Comparison of ENCODE assay signal across 9 cellular contexts in the genomic region with DNA sequence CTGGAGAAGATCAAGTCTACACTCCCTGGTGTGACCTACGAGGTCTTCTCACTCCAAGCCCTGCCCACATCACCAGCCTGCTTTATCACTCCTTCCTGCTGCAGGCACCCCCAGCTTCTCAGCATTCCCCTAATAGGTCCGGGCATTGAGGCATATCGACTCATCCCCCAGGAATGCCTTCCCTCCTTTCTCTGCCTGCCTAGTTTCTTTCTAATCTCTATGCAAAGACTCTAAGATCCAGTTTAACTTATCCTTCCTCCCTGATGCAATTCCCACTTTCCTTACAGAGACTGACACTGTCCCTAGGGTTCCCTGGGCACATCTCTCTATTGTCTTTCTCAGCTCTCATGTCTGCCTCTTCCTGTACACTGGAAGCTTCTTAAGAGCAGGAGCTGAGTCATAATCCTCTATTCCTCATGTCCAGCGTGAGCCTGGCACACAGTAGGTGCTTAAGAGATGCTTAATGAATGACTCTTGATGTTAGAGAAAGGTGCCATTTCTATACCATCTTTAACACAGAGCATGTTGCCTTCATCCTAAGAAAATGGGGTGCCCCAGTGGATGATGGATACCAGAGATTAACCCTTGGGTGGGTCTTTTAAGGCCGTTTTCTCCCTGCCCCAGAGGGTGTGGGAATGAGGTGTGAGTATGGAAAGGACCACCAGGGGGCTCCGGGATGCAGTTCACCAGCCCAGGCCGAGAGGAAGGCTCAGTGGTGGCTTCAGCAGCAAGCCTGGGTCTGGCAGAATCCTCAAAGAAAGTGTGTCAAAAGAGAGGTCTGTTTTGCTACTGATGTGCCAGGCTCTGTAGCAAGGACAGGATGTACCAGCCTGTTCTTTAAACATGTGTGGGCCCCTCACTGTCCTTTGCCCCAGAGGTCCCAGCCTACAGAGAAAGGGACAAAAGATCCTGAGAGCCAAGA. TPM values are rescaled to one million over a fixed set of nuclear protein-coding genes. Genes with fewer than 3 reads are reported as not detected.
DNase-seq lines count a peak whose midpoint lies in the region; ATAC-seq and TF ChIP-seq lines count a peak whose summit lies in the region.
"Had no signal": no experiment of that assay in that cellular context is flagged by ENCODE, and none has a peak within 500 bp of the region (broad histone marks: within the 10 kb centered on the region; RNA-seq: fewer than 3 reads in every experiment).

No MANE protein-coding gene starts in this region.

- POLR2A ChIA-PET in Caco-2 (lab: Charles Lee), result no interaction called here
- POLR2A ChIA-PET in activated CD8-positive, alpha-beta T cell treated with anti-CD3 and anti-CD28 coated beads for 36 hours (lab: Charles Lee), result no interaction called here

- no peaks in the 10 kb centered on the region for H3K36me3 Mint-ChIP-seq in Caco-2 (ENCODE audit: insufficient read depth, unreplicated experiment)
- H3K36me3 Mint-ChIP-seq in activated CD8-positive, alpha-beta T cell treated with anti-CD3 and anti-CD28 coated beads for 36 hours (ENCODE audit: low read depth), result no peaks in the 10 kb centered on the region
- H3K36me3 Mint-ChIP-seq in T-helper 17 cell (ENCODE audit: low read depth), result no peaks in the 10 kb centered on the region

- H3K4me3 ChIP-seq in Caco-2 (ENCODE audit: low read depth, low read length), result no peak overlapping the region
- peak overlapping the region; percentile 14; the same call in 1 of the 2 replicates for H3K4me3 ChIP-seq in GM23248
- no peak overlapping the region for H3K4me3 ChIP-seq in fibroblast of villous mesenchyme (ENCODE audit: low read depth, low read length)
- H3K4me3 ChIP-seq in ovary, result no peak overlapping the region

- CTCF ChIA-PET in Caco-2 (lab: Charles Lee), result interaction anchor here (0.6 to 1.4 kb wide), 3 partner anchors 46 to 477 kb away, joined by 3 to 5 read pairs (median 4); no protein-coding TSS in a partner anchor
- CTCF ChIA-PET in activated CD8-positive, alpha-beta T cell treated with anti-CD3 and anti-CD28 coated beads for 36 hours (lab: Charles Lee), result interaction anchor here (0.8 to 2.0 kb wide), 6 partner anchors 9 to 478 kb away, joined by 3 to 5 read pairs (median 4); no protein-coding TSS in a partner anchor

- in situ Hi-C loops in GM23248 (cut with MboI), result loop anchor here (10.0 kb wide), 1 partner anchor 263 kb away; the partner anchor contains the start of gene TEAD1

- peak overlapping the region; percentile 91 for H3K27ac ChIP-seq in GM23248
- H3K27ac ChIP-seq in ovary, result peak overlapping the region in 1 of 2 donors; percentile 57

- H3K4me3 Mint-ChIP-seq in Caco-2 (ENCODE audit: unreplicated experiment) (peak overlapping the region; percentile 39), T-helper 17 cell (no peak overlapping the region)
- H3K4me3 Mint-ChIP-seq in activated CD8-positive, alpha-beta T cell treated with anti-CD3 and anti-CD28 coated beads for 36 hours, result no peak overlapping the region

- no peaks in the 10 kb centered on the region for H4K20me1 ChIP-seq in GM23248 (ENCODE audit: insufficient read depth)

- TF ChIP-seq EP300 in ovary (IDR thresholded peaks at IDR 0.05), result no peak

- H3K27me3 Mint-ChIP-seq in Caco-2 (ENCODE audit: insufficient read depth, unreplicated experiment) (no peaks in the 10 kb centered on the region), T-helper 17 cell (peaks cover 43% of the 10 kb centered on the region)
- peaks cover 4% of the 10 kb centered on the region for H3K27me3 Mint-ChIP-seq in activated CD8-positive, alpha-beta T cell treated with anti-CD3 and anti-CD28 coated beads for 36 hours

- H3K36me3 ChIP-seq in Caco-2 (ENCODE audit: control insufficient read depth, insufficient read depth, low read length) (no peaks in the 10 kb centered on the region), GM23248 (ENCODE audit: low read depth) (no peaks in the 10 kb centered on the region), ovary (no peaks in the 10 kb centered on the region)

- peaks cover 18% of the 10 kb centered on the region for H3K4me1 ChIP-seq in Caco-2
- H3K4me1 ChIP-seq in GM23248 (ENCODE audit: insufficient read depth), result peaks cover 61% of the 10 kb centered on the region
- peaks cover 28% of the 10 kb centered on the region for H3K4me1 ChIP-seq in ovary (ENCODE audit: insufficient read depth)

- DNase-seq in Caco-2 (peak; percentile 79 to 86), GM23248 (peak; percentile 94), NCI-H2081 treated with DMSO at 0.1 percent for 48 hours (lab: John Stamatoyannopoulos, UW) (peak; percentile 24), fibroblast of villous mesenchyme (ENCODE audit: low read depth) (peak; percentile 95), ovary (peak; percentile 70 to 80 (median 71)), T-helper 17 cell (no peak)
- peak; percentile 62 for DNase-seq in activated CD8-positive, alpha-beta T cell treated with anti-CD3 and anti-CD28 coated beads for 36 hours

- ATAC-seq in activated CD8-positive, alpha-beta T cell treated with anti-CD3 and anti-CD28 coated beads for 36 hours, result peak; percentile 69
- ATAC-seq in T-helper 17 cell, result no peak
- ATAC-seq in GM21825 (IDR thresholded peaks at IDR 0.05; ENCODE audit: unreplicated experiment), result no peak

- H3K27ac Mint-ChIP-seq in Caco-2 (ENCODE audit: unreplicated experiment) (peak overlapping the region; percentile 71), T-helper 17 cell (no peak overlapping the region)
- no peak overlapping the region for H3K27ac Mint-ChIP-seq in activated CD8-positive, alpha-beta T cell treated with anti-CD3 and anti-CD28 coated beads for 36 hours

- BruUV-seq in Caco-2 (replicated peaks; lab: Mats Ljungman, UMichigan), result TSS peak; percentile 61

- H3K79me2 ChIP-seq in GM23248 (ENCODE audit: insufficient read depth), result peaks cover 92% of the 10 kb centered on the region

- intact Hi-C loops in Caco-2 (cut with micrococcal nuclease; ENCODE audit: unreplicated experiment), result loop anchor here (1.0 to 10.0 kb wide), 4 partner anchors 73 to 477 kb away; no protein-coding TSS in a partner anchor
- intact Hi-C loops in activated CD8-positive, alpha-beta T cell treated with anti-CD3 and anti-CD28 coated beads for 36 hours (cut with micrococcal nuclease), result loop anchor here (5.0 kb wide), 1 partner anchor 480 kb away; no protein-coding TSS in a partner anchor
- intact Hi-C loops in ovary (cut with DNase I), result loop anchor here in 2 of 4 donors (2.0 to 10.0 kb wide), 3 partner anchors 263 to 483 kb away; partner anchors contain the start of gene TEAD1 (in 1 of the 2)

- H3K27me3 ChIP-seq in Caco-2 (replicated peaks; ENCODE audit: control insufficient read depth, insufficient read depth, low read length) (no peaks in the 10 kb centered on the region), GM23248 (replicated peaks; ENCODE audit: insufficient read depth) (no peaks in the 10 kb centered on the region), ovary (no peaks in the 10 kb centered on the region)

- WGBS in GM23248 (ENCODE audit: low coverage in 1 of 2, low lambda C conversion rate in 2 of 2, missing lambda C conversion rate in 2 of 2), 2 experiments, result 3 to 4% methylated on average over 7 of the region's 7 CpGs
- 22 to 25% (median 24%) methylated on average over 7 of the region's 7 CpGs for WGBS in ovary, 3 donors

- TF ChIP-seq POLR2A in ovary (IDR thresholded peaks at IDR 0.05), result no peak

- no peaks in the 10 kb centered on the region for H3K9me2 ChIP-seq in GM23248 (ENCODE audit: insufficient read depth)

- H3K9me3 Mint-ChIP-seq in Caco-2 (ENCODE audit: unreplicated experiment), result no peaks in the 10 kb centered on the region
- H3K9me3 Mint-ChIP-seq in activated CD8-positive, alpha-beta T cell treated with anti-CD3 and anti-CD28 coated beads for 36 hours, result no peaks in the 10 kb centered on the region

- peak overlapping the region; percentile 64 for H3K4me2 ChIP-seq in GM23248 (ENCODE audit: unreplicated experiment)

- H3F3A ChIP-seq in GM23248 (ENCODE audit: insufficient read depth), result peaks cover 59% of the 10 kb centered on the region

- TF ChIP-seq CTCF in Caco-2 (IDR thresholded peaks at IDR 0.05; ENCODE audit: insufficient read depth in 1 of 2, low read depth in 1 of 2, low read length in 1 of 2, severe bottlenecking in 1 of 2, unreplicated experiment in 1 of 2) (peak; percentile 85 to 92), fibroblast of villous mesenchyme (IDR thresholded peaks at IDR 0.05; ENCODE audit: insufficient read depth, low read depth, low read length) (peak; percentile 93), ovary (IDR thresholded peaks at IDR 0.05) (peak; percentile 37 to 76 (median 63))
- peak; percentile 72 for TF ChIP-seq CTCF in activated CD8-positive, alpha-beta T cell treated with anti-CD3 and anti-CD28 coated beads for 36 hours (IDR thresholded peaks at IDR 0.05)

- H2AFZ ChIP-seq in GM23248, result no peak overlapping the region

- peak overlapping the region; percentile 80 for H3K9ac ChIP-seq in GM23248

- H3K9me3 ChIP-seq in Caco-2 (no peaks in the 10 kb centered on the region), GM23248 (ENCODE audit: low read depth) (no peaks in the 10 kb centered on the region), ovary (no peaks in the 10 kb centered on the region), T-helper 17 cell (ENCODE audit: control insufficient read depth, low read length, poor library complexity, severe bottlenecking) (no peaks in the 10 kb centered on the region)

- H3K4me1 Mint-ChIP-seq in Caco-2 (ENCODE audit: low read depth, unreplicated experiment) (peaks cover 22% of the 10 kb centered on the region), T-helper 17 cell (peaks cover 3% of the 10 kb centered on the region)
- H3K4me1 Mint-ChIP-seq in activated CD8-positive, alpha-beta T cell treated with anti-CD3 and anti-CD28 coated beads for 36 hours (ENCODE audit: low read depth), result no peaks in the 10 kb centered on the region

RNA-seq across cellular contexts. Expression of gene PARVA, which starts 34.7 kb away (rescaled TPM):
- 37.6 and 45.3 TPM in 2 replicates for total RNA-seq in Caco-2 (2022)
- total RNA-seq in GM23248 (2014; rRNA removed; shearing (Covaris generic)), result 84.0 and 87.9 TPM in 2 replicates
- 121 and 127 TPM in 2 replicates for polyA plus RNA-seq in GM23248 (2016; fragmentation: Nextera tagmentation; extraction: Ambion mirVana)
- total RNA-seq in activated CD8-positive, alpha-beta T cell treated with anti-CD3 and anti-CD28 coated beads for 36 hours, result not detected
- total RNA-seq in fibroblast of villous mesenchyme, result 72.5 and 76.4 TPM in 2 replicates
- total RNA-seq in ovary, result 100 to 1,000 TPM in 2 of 7 donors, 10 to 100 TPM in 5; 28.4 to 107 (median 89.8) TPM
- 100 to 1,000 TPM in 1 of 2 donors, 10 to 100 TPM in 1; 37.7 to 126 TPM for polyA plus RNA-seq in ovary
- total RNA-seq in T-helper 17 cell, result 1 to 10 TPM in 1 of 2 donors, under 1 TPM in 1; 0.16 to 1.8 TPM
- total RNA-seq: T-helper 2 cell treated with Interferon-gamma antibody and Interleukin-4, amounts not matched to agents 100 ng/mL and 5 ng/mL, for 36 hours had no signal

Comparison
In these comparisons a context has a peak if more than half of its experiments do, and no peak if none do; other contexts are left out.
1. DNase-seq: peak in Caco-2 (2 of 2), GM23248 (single experiment), NCI-H2081 treated with DMSO at 0.1 percent for 48 hours (single experiment), activated CD8-positive, alpha-beta T cell treated with anti-CD3 and anti-CD28 coated beads for 36 hours (single experiment), fibroblast of villous mesenchyme (single experiment) and ovary (5 of 5); none in T-helper 17 cell (0 of 3).
2. RNA of gene PARVA, which starts 34.7 kb away (total RNA-seq): 28.4 to 107 TPM in ovary, 84.0 to 87.9 TPM in GM23248, 72.5 to 76.4 TPM in fibroblast of villous mesenchyme and 37.6 to 45.3 TPM in Caco-2; 0.16 to 1.8 TPM in T-helper 17 cell and not detected in activated CD8-positive, alpha-beta T cell treated with anti-CD3 and anti-CD28 coated beads for 36 hours; every median in the first group is over 10 times any median in the second.
3. Peak in every context shown above with its lines, with median percentiles within 50 percentile points of each other: CTCF ChIP-seq.